8 cellular contexts compared by ENCODE assay signal in genomic region chrX:149940015-149940716, GRCh38. TPM values are rescaled to one million over a fixed set of nuclear protein-coding genes. Genes with fewer than 3 reads are reported as not detected.
DNase-seq lines count a peak whose midpoint lies in the region; ATAC-seq and TF ChIP-seq lines count a peak whose summit lies in the region.

No MANE protein-coding gene starts in this region.

- no peaks in the 10 kb centered on the region for H4K20me1 ChIP-seq in H9 (ENCODE audit: control insufficient read depth, insufficient read depth, insufficient read length)
- H4K20me1 ChIP-seq in neural cell (ENCODE audit: insufficient read depth): no peaks in the 10 kb centered on the region

- H2AFZ ChIP-seq in H9 (ENCODE audit: low read length) (no peak overlapping the region), neural cell (ENCODE audit: low read depth, low read length) (peak overlapping the region; percentile 40)

- no peak overlapping the region for H3K4ac ChIP-seq in H9 (ENCODE audit: low read depth, low read length)

- H3K9me3 ChIP-seq in H9 (ENCODE audit: control insufficient read depth, low read depth, low read length) (peaks cover 7% of the 10 kb centered on the region), neural cell (ENCODE audit: low read length) (no peaks in the 10 kb centered on the region)

- H3K27me3 ChIP-seq in H9 (ENCODE audit: insufficient read depth, low read length) (no peaks in the 10 kb centered on the region), neural cell (ENCODE audit: insufficient read depth, low read depth, low read length) (no peaks in the 10 kb centered on the region)

- H3T11ph ChIP-seq in H9 (ENCODE audit: low read length): no peak overlapping the region

- no CpG with 5 or more reads among the region's 27 CpGs for WGBS in H9 (ENCODE audit: extremely low coverage, insufficient read length, low lambda C conversion rate)

- no peak overlapping the region for H2AK5ac ChIP-seq in H9 (ENCODE audit: insufficient read length, low read length)

- no peaks in the 10 kb centered on the region for H3K79me1 ChIP-seq in H9 (ENCODE audit: insufficient read depth, low read depth, low read length, poor library complexity, severe bottlenecking)

- H3K27me3 Mint-ChIP-seq in H9 (ENCODE audit: low read depth): peaks cover 1% of the 10 kb centered on the region; the same call in 1 of the 2 replicates
- no peaks in the 10 kb centered on the region for H3K27me3 Mint-ChIP-seq in stimulated activated naive CD8-positive, alpha-beta T cell treated with anti-CD3 and anti-CD28 coated beads, Interleukin-15, amount 100 ng/mL, for 72 hours

- H3K23ac ChIP-seq in H9 (ENCODE audit: insufficient read length, low read depth, low read length): no peak overlapping the region

- peak; percentile 95 for DNase-seq in GDM1 (lab: John Stamatoyannopoulos, UW)
- peak; percentile 97 for DNase-seq in H9
- DNase-seq in M059J (ENCODE audit: low read depth): peak; percentile 98
- peak; percentile 76 to 81 for DNase-seq in SHP77 (lab: John Stamatoyannopoulos, UW)
- peak; percentile 64 for DNase-seq in activated gamma-delta T cell (lab: John Stamatoyannopoulos, UW)
- DNase-seq in fibroblast of villous mesenchyme (ENCODE audit: low read depth): peak; percentile 98
- peak; percentile 89 to 94 for DNase-seq in stimulated activated naive CD8-positive, alpha-beta T cell treated with anti-CD3 and anti-CD28 coated beads, Interleukin-15, amount 100 ng/mL, for 72 hours

- H3K36me3 Mint-ChIP-seq in H9 (ENCODE audit: insufficient read depth in 1 of 3, low read depth in 3 of 3): peaks cover 17 to 22% (median 19%) of the 10 kb centered on the region in 3 experiments

- peaks cover 45 to 50% of the 10 kb centered on the region in 2 experiments for H3K9me3 Mint-ChIP-seq in H9
- H3K9me3 Mint-ChIP-seq in stimulated activated naive CD8-positive, alpha-beta T cell treated with anti-CD3 and anti-CD28 coated beads, Interleukin-15, amount 100 ng/mL, for 72 hours: no peaks in the 10 kb centered on the region

- H3F3A ChIP-seq in neural cell (ENCODE audit: insufficient read depth, low read length, poor library complexity, severe bottlenecking): no peaks in the 10 kb centered on the region

- TF ChIP-seq RAD21 in neural cell (conservative IDR thresholded peaks at IDR 0.05): peak; percentile 41

- peak; percentile 70 for ATAC-seq in stimulated activated naive CD8-positive, alpha-beta T cell treated with anti-CD3 and anti-CD28 coated beads, Interleukin-15, amount 100 ng/mL, for 72 hours

- no peak overlapping the region for H2BK12ac ChIP-seq in H9 (ENCODE audit: insufficient read length, low read depth, low read length)

- no peak overlapping the region for H4K8ac ChIP-seq in H9 (replicated peaks; ENCODE audit: insufficient read length, low read depth, low read length)

- H3K4me2 ChIP-seq in H9 (ENCODE audit: insufficient read depth, insufficient read length, low read length) (peak overlapping the region; percentile 52), neural cell (ENCODE audit: low read length) (no peak overlapping the region)

- H3K4me3 ChIP-seq in fibroblast of villous mesenchyme (ENCODE audit: low read depth, low read length) (peak overlapping the region; percentile 66), neural cell (ENCODE audit: low read length) (peak overlapping the region; percentile 69)

- no peaks in the 10 kb centered on the region for H3K9me2 ChIP-seq in neural cell (ENCODE audit: insufficient read depth, low read length)

- H3K36me3 ChIP-seq in neural cell (ENCODE audit: insufficient read depth, low read length): no peaks in the 10 kb centered on the region

- H3K4me1 ChIP-seq in H9 (ENCODE audit: insufficient read depth, low read length): no peaks in the 10 kb centered on the region

- H3K79me2 ChIP-seq in H9 (ENCODE audit: insufficient read depth, low read length): no peaks in the 10 kb centered on the region
- H3K79me2 ChIP-seq in neural cell (replicated peaks; ENCODE audit: insufficient read depth, low read length): peaks cover 5% of the 10 kb centered on the region

- no peak overlapping the region for H3K56ac ChIP-seq in H9 (ENCODE audit: insufficient read length, low read depth, low read length)

- no peak overlapping the region for H2BK20ac ChIP-seq in H9 (ENCODE audit: low read depth, low read length, poor library complexity, severe bottlenecking)

- no peak overlapping the region for H2BK120ac ChIP-seq in H9 (ENCODE audit: low read depth, low read length, poor library complexity, severe bottlenecking)

- no peak overlapping the region for H4K91ac ChIP-seq in H9 (ENCODE audit: insufficient read length, low read depth, low read length)

- H3K4me1 Mint-ChIP-seq in H9: peaks cover 0 to 3% of the 10 kb centered on the region in 2 experiments; a peak in 1 of 4 replicates
- peaks cover 7% of the 10 kb centered on the region for H3K4me1 Mint-ChIP-seq in stimulated activated naive CD8-positive, alpha-beta T cell treated with anti-CD3 and anti-CD28 coated beads, Interleukin-15, amount 100 ng/mL, for 72 hours

- TF ChIP-seq CTCF in H9 (conservative IDR thresholded peaks at IDR 0.05) (peak; percentile 54; the same call in 2 of the 3 replicates), fibroblast of villous mesenchyme (IDR thresholded peaks at IDR 0.05; ENCODE audit: insufficient read depth, low read depth, low read length) (peak; percentile 53), neural cell (IDR thresholded peaks at IDR 0.05; ENCODE audit: poor library complexity, severe bottlenecking) (peak; percentile 70)

- peak overlapping the region; percentile 80 to 90 for H3K4me3 Mint-ChIP-seq in H9
- peak overlapping the region; percentile 94 for H3K4me3 Mint-ChIP-seq in stimulated activated naive CD8-positive, alpha-beta T cell treated with anti-CD3 and anti-CD28 coated beads, Interleukin-15, amount 100 ng/mL, for 72 hours

- no peak overlapping the region for H2BK5ac ChIP-seq in H9 (ENCODE audit: insufficient read length, low read length)

- peak; percentile 86 for TF ChIP-seq EP300 in neural cell (conservative IDR thresholded peaks at IDR 0.05; ENCODE audit: poor library complexity, severe bottlenecking)

- H3K14ac ChIP-seq in H9 (ENCODE audit: insufficient read depth, low read length): no peak overlapping the region; the same call in 1 of the 2 replicates

- no peak overlapping the region for H2BK15ac ChIP-seq in H9 (ENCODE audit: low read depth, low read length)

- peak overlapping the region; percentile 42 for H3K18ac ChIP-seq in H9 (ENCODE audit: insufficient read length, low read depth, low read length)

- peaks cover 7% of the 10 kb centered on the region for H3K23me2 ChIP-seq in H9 (ENCODE audit: insufficient read length, low read depth, low read length, poor library complexity, severe bottlenecking)

- H3K27ac ChIP-seq in H9 (ENCODE audit: insufficient read length, low read depth, low read length): no peak overlapping the region
- peak overlapping the region; percentile 88 for H3K27ac ChIP-seq in neural cell (ENCODE audit: low read length)

- peak overlapping the region; percentile 95 to 98 (median 97); a peak in 6 of 7 replicates for H3K27ac Mint-ChIP-seq in H9
- peak overlapping the region; percentile 94 to 95 for H3K27ac Mint-ChIP-seq in stimulated activated naive CD8-positive, alpha-beta T cell treated with anti-CD3 and anti-CD28 coated beads, Interleukin-15, amount 100 ng/mL, for 72 hours

- H4K5ac ChIP-seq in H9 (ENCODE audit: insufficient read length, low read depth, low read length): no peak overlapping the region

- H3K9ac ChIP-seq in H9 (ENCODE audit: extremely low read depth, insufficient read length, low read length): peak overlapping the region; percentile 25
- peak overlapping the region; percentile 72 for H3K9ac ChIP-seq in neural cell (ENCODE audit: low read length)

TF ChIP-seq in neural cell, 6 proteins besides CTCF, POLR2A, EP300 and RAD21 (continues in another document):
- TF ChIP-seq EZH2 (IDR thresholded peaks at IDR 0.05; ENCODE audit: borderline replicate concordance, insufficient read depth, low read length, poor library complexity, severe bottlenecking) (no peak), TAF1 (IDR thresholded peaks at IDR 0.05; ENCODE audit: low read depth) (peak; percentile 21), MXI1 (conservative IDR thresholded peaks at IDR 0.05; ENCODE audit: poor library complexity, severe bottlenecking) (peak; percentile 7), POLR2AphosphoS5 (IDR thresholded peaks at IDR 0.05) (no peak), REST (IDR thresholded peaks at IDR 0.05; ENCODE audit: borderline replicate concordance) (no peak)

RNA-seq across cellular contexts. Expression of gene EOLA2, which starts 1.9 kb away (rescaled TPM):
- total RNA-seq in H9 (2021): 38.9 and 39.6 TPM in 2 replicates
- 20.9 and 42.1 TPM in 2 replicates for total RNA-seq in M059J (2014; rRNA removed; shearing (Covaris generic))
- total RNA-seq in fibroblast of villous mesenchyme: 16.4 and 23.2 TPM in 2 replicates
- 21.7 and 26.7 TPM in 2 replicates for polyA plus RNA-seq in neural cell
- 15.6 and 22.0 TPM in 2 replicates for polyA minus RNA-seq in neural cell

RNA-seq across cellular contexts. Expression of gene HSFX4, which starts 10.8 kb away (rescaled TPM):
- total RNA-seq in H9 (2021) (not detected in 2 replicates), fibroblast of villous mesenchyme (not detected in 2 replicates)
- not detected in 2 replicates for total RNA-seq in M059J (2014; rRNA removed; shearing (Covaris generic))
- polyA plus RNA-seq in neural cell: not detected in 2 replicates
- polyA minus RNA-seq in neural cell: not detected in 2 replicates

RNA-seq across cellular contexts. Expression of gene MAGEA8, which starts 59.2 kb away (rescaled TPM):
- total RNA-seq in H9 (2021): not detected in 2 replicates
- total RNA-seq in M059J (2014; rRNA removed; shearing (Covaris generic)): not detected in 2 replicates
- total RNA-seq in fibroblast of villous mesenchyme: not detected in 2 replicates
- not detected in 2 replicates for polyA plus RNA-seq in neural cell
- not detected in 2 replicates for polyA minus RNA-seq in neural cell
